Comparison of ENCODE assay signal across 20 cellular contexts in genomic region chr10:124666494-124666893, GRCh38.
DNase-seq lines count a peak whose midpoint lies in the region; ATAC-seq and TF ChIP-seq lines count a peak whose summit lies in the region.
"Had no signal": no experiment of that assay in that cellular context is flagged by ENCODE, and none has a peak within 500 bp of the region (broad histone marks: within the 10 kb centered on the region; RNA-seq: fewer than 3 reads in every experiment).

No MANE protein-coding gene starts in this region.

- H3K27me3 ChIP-seq in left ventricle myocardium inferior (ENCODE audit: low read depth) (no peaks in the 10 kb centered on the region), heart right ventricle (no peaks in the 10 kb centered on the region), thyroid gland (no peaks in the 10 kb centered on the region)
- H3K27me3 ChIP-seq: BE2C had no signal

- H3K27me3 Mint-ChIP-seq in naive B cell: no peaks in the 10 kb centered on the region

- H3K27ac ChIP-seq in left ventricle myocardium inferior (replicated peaks) (peak overlapping the region; percentile 36), heart right ventricle (peak overlapping the region in 3 of 10 donors; percentile 6 to 36 (median 6)), angular gyrus (ENCODE audit: low read depth, low read length) (peak overlapping the region; percentile 8), thyroid gland (peak overlapping the region in 2 of 3 donors; percentile 44 to 95)

- TF ChIP-seq CTCF in left ventricle myocardium inferior (IDR thresholded peaks at IDR 0.05; ENCODE audit: borderline replicate concordance) (no peak), heart right ventricle (IDR thresholded peaks at IDR 0.05) (no peak), thyroid gland (IDR thresholded peaks at IDR 0.05) (no peak), GM10248 (IDR thresholded peaks at IDR 0.05; ENCODE audit: control extremely low read depth, extremely low read depth, low read depth, missing control alignments) (no peak)

- CTCF ChIA-PET in GM10248 (lab: Yijun Ruan, JAX): interaction anchor here (0.6 to 2.5 kb wide), 2 partner anchors 12 to 400 kb away, joined by 3 to 8 read pairs; no protein-coding TSS in a partner anchor

- no peak overlapping the region for H3K4me3 Mint-ChIP-seq in naive B cell
- H3K4me3 Mint-ChIP-seq: CD8-positive, alpha-beta T cell had no signal

- WGBS in heart right ventricle, 2 donors: 79 to 81% methylated on average over 9 to 10 of the region's 10 CpGs
- 86 to 87% methylated on average over 8 to 9 of the region's 10 CpGs for WGBS in thyroid gland, 2 donors

- ATAC-seq in heart right ventricle (no peak), naive B cell (ENCODE audit: low read depth in 2 of 2) (no peak)
- ATAC-seq: CD8-positive, alpha-beta T cell; HepG2 had no signal

- peaks cover 0 to 12% of the 10 kb centered on the region in 2 donors for H3K36me3 Mint-ChIP-seq in naive B cell

- H3K27ac Mint-ChIP-seq in naive B cell: peak overlapping the region in 4 of 6 donors; percentile 15 to 79 (median 42)
- H3K27ac Mint-ChIP-seq: CD8-positive, alpha-beta T cell had no signal

- intact Hi-C loops in left ventricle myocardium inferior (cut with micrococcal nuclease) (no loop called here), heart right ventricle (cut with DNase I) (loop anchor here in 1 of 10 donors (5.0 kb wide), 1 partner anchor 56 kb away; no protein-coding TSS in a partner anchor), thyroid gland (cut with DNase I) (no loop called here)

- POLR2A ChIA-PET in GM10248 (lab: Yijun Ruan, JAX): no interaction called here

- TF ChIP-seq POLR2A in thyroid gland (IDR thresholded peaks at IDR 0.05): no peak

- peaks cover 39 to 82% (median 72%) of the 10 kb centered on the region in 3 donors for H3K4me1 Mint-ChIP-seq in naive B cell

- peaks cover 94% of the 10 kb centered on the region for H3K4me1 ChIP-seq in left ventricle myocardium inferior
- H3K4me1 ChIP-seq in heart right ventricle: peaks cover 32 to 86% (median 72%) of the 10 kb centered on the region in 9 donors
- peaks cover 37 to 69% of the 10 kb centered on the region in 2 donors for H3K4me1 ChIP-seq in thyroid gland

- H3K4me3 ChIP-seq in left ventricle myocardium inferior (no peak overlapping the region), heart right ventricle (no peak overlapping the region), thyroid gland (replicated peaks in 1 of 3) (no peak overlapping the region)

- H3K9me3 ChIP-seq in left ventricle myocardium inferior (replicated peaks) (no peaks in the 10 kb centered on the region), heart right ventricle (no peaks in the 10 kb centered on the region), thyroid gland (no peaks in the 10 kb centered on the region)
- H3K9me3 ChIP-seq: BE2C had no signal

- no peak for DNase-seq in left ventricle myocardium inferior
- DNase-seq in heart right ventricle: no peak
- DNase-seq in naive B cell: no peak
- DNase-seq in thyroid gland: no peak
- no peak for DNase-seq in GM10248 (ENCODE audit: extremely low spot score)
- no peak for DNase-seq in HPDE6-E6E7 (ENCODE audit: extremely low spot score)
- DNase-seq in hepatic stellate cell (ENCODE audit: low spot score): no peak
- DNase-seq: BE2C, Calu3, GOT3, KBM-7, NCI-H1417, NCI-H187, NCI-H2227 treated with DMSO at 0.1 percent for 48 hours, NCI-H510A treated with DMSO at 0.1 percent for 48 hours, NCI-H774, OCI-M1 had no signal

- no peaks in the 10 kb centered on the region for H3K9me3 Mint-ChIP-seq in naive B cell
- H3K9me3 Mint-ChIP-seq: CD8-positive, alpha-beta T cell had no signal

- H3K36me3 ChIP-seq in left ventricle myocardium inferior: peaks cover 6% of the 10 kb centered on the region
- peaks cover 0 to 43% (median 0%) of the 10 kb centered on the region in 9 donors for H3K36me3 ChIP-seq in heart right ventricle
- no peaks in the 10 kb centered on the region for H3K36me3 ChIP-seq in thyroid gland
